In the genomic region with DNA sequence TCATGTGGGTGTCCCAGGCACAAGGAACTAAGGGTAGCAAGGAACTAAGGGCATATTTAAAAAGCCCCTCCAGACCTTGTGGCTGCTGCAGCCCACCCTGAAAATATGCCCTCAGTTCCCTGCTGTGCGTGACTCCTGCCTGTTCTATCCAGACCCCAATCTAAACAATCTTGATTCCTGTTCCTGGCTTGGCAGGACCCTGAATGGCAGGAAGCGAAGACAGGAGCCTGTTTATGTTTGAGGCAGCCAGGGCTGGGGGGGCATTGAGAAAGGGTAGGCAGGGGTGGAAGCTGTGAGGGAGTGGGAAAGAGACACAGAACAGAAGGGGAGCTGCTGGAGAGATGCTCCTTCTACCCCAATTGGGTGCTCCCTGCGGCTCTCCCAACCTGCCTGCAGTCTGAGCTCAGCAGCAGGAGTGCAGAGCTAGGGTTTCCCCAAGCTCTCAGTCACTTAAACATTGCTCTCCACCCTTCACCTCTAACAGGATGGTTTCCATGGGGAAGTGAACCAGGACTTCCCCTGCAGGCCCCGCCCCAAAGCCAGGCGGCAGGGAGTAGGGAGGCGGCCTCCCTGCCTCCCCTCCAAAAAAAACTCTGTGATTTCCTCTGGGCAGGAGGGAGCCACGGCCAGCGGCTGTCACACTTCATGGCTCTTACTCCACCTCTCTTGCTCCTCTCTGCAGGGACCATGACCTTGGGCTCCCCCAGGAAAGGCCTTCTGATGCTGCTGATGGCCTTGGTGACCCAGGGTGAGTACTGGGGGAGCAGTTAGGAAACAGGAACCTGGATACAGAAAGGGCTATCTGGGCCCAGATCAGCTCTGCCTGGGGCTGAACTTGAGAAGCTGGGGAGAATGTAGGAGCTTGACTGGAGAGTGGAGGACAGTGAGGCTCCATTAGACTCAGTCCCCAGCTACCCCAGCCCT, we compare ENCODE assay signal across 10 cellular contexts. TPM values are rescaled to one million over a fixed set of nuclear protein-coding genes. Genes with fewer than 3 reads are reported as not detected.
A peak's percentile ranks its signal among the peaks of the same experiment; 100 is the strongest.
DNase-seq lines count a peak whose midpoint lies in the region; ATAC-seq and TF ChIP-seq lines count a peak whose summit lies in the region.
"Had no signal": no experiment of that assay in that cellular context is flagged by ENCODE, and none has a peak within 500 bp of the region (broad histone marks: within the 10 kb centered on the region; RNA-seq: fewer than 3 reads in every experiment).

No MANE protein-coding gene starts in this region.

- peaks cover 0 to 10% of the 10 kb centered on the region in 2 experiments; a peak in 1 of 3 replicates for H3K36me3 ChIP-seq in HEK293 (ENCODE audit: control insufficient read depth in 2 of 2, insufficient read depth in 1 of 2, low read length in 2 of 2)
- peaks cover 11% of the 10 kb centered on the region for H3K36me3 ChIP-seq in SJSA1

- CTCF ChIA-PET in HEK293 (lab: Yijun Ruan, JAX) = interaction anchor here (0.5 to 3.3 kb wide), 15 partner anchors 9 to 114 kb away, joined by 3 to 40 read pairs (median 4); a partner anchor contains a TSS

- H3K4me3 ChIP-seq in HEK293 (ENCODE audit: low read depth, low read length) (no peak overlapping the region; the same call in 1 of the 2 replicates), SJSA1 (peak overlapping the region; percentile 26)

- TF ChIP-seq CTCF in HEK293 (tag by site-specific recombination; IDR thresholded peaks at IDR 0.05) = no peak

- H3K27ac ChIP-seq in HEK293 (ENCODE audit: extremely low read depth, low read depth, low read length) = no peak overlapping the region
- peak overlapping the region; percentile 53 for H3K27ac ChIP-seq in SJSA1

- ATAC-seq in left cardiac atrium (peak; percentile 39 to 68), sciatic nerve (peak; percentile 38), HG03196 (IDR thresholded peaks at IDR 0.05; ENCODE audit: unreplicated experiment) (no peak)

- intact Hi-C loops in left cardiac atrium (cut with DNase I) = no loop called here
- intact Hi-C loops in sciatic nerve (cut with DNase I) = no loop called here

- DNase-seq in SJSA1 (ENCODE audit: low read depth in 1 of 2, low spot score in 2 of 2) (peak; percentile 77 to 83), left cardiac atrium (peak; percentile 74), sciatic nerve (ENCODE audit: low spot score) (peak; percentile 58), NCI-H345 (lab: John Stamatoyannopoulos, UW) (no peak), NCI-H2107 (lab: John Stamatoyannopoulos, UW) (no peak), middle frontal gyrus (ENCODE audit: extremely low spot score, low spot score) (no peak)
- DNase-seq: central memory CD4-positive, alpha-beta T cell; stimulated activated CD4-positive, alpha-beta T cell treated with anti-CD3 and anti-CD28 coated beads, Interleukin-2, amount 100 ng/mL, for 24 hours had no signal

- H3K4me1 ChIP-seq in HEK293 (ENCODE audit: control insufficient read depth, insufficient read depth, low read length) (no peaks in the 10 kb centered on the region), SJSA1 (replicated peaks) (peaks cover 45% of the 10 kb centered on the region)

- no peaks in the 10 kb centered on the region for H3K9me3 ChIP-seq in HEK293 (ENCODE audit: control insufficient read depth, insufficient read depth, low read depth, low read length)
- H3K9me3 ChIP-seq in SJSA1 (replicated peaks) = no peaks in the 10 kb centered on the region

- POLR2A ChIA-PET in HEK293 (lab: Yijun Ruan, JAX) = interaction anchor here (0.5 kb wide), 1 partner anchor 13 kb away, joined by 3 read pairs; no protein-coding TSS in a partner anchor

- no peaks in the 10 kb centered on the region for H3K27me3 ChIP-seq in SJSA1 (replicated peaks)

TF ChIP-seq in HEK293, 187 proteins besides CTCF, POLR2A, EP300 and RAD21 (continues in another document):
- TF ChIP-seq GLIS2 (tag by site-specific recombination; IDR thresholded peaks at IDR 0.05) (no peak; the same call in 1 of the 2 replicates), ZBTB8A (tag by site-specific recombination; IDR thresholded peaks at IDR 0.05) (no peak), ZBTB1 (tag by site-specific recombination; IDR thresholded peaks at IDR 0.05) (no peak), ZNF133 (tag by site-specific recombination; IDR thresholded peaks at IDR 0.05) (no peak), ZNF121 (tag by site-specific recombination; IDR thresholded peaks at IDR 0.05) (no peak), ZNF266 (tag by site-specific recombination; IDR thresholded peaks at IDR 0.05; ENCODE audit: low read depth) (no peak), ZNF239 (tag by site-specific recombination; IDR thresholded peaks at IDR 0.05) (no peak), ZNF660 (tag by site-specific recombination; IDR thresholded peaks at IDR 0.05) (no peak), KLF9 (tag by site-specific recombination; IDR thresholded peaks at IDR 0.05; ENCODE audit: low read depth) (no peak), ZNF2 (tag by site-specific recombination; IDR thresholded peaks at IDR 0.05) (no peak), HOXD13 (CRISPR knock-in tag; IDR thresholded peaks at IDR 0.05; ENCODE audit: borderline replicate concordance) (no peak), KLF1 (tag by site-specific recombination; IDR thresholded peaks at IDR 0.05) (peak; percentile 45), KLF8 (tag by site-specific recombination; IDR thresholded peaks at IDR 0.05) (no peak), ZNF157 (tag by site-specific recombination; IDR thresholded peaks at IDR 0.05) (no peak), ZNF324 (tag by site-specific recombination; IDR thresholded peaks at IDR 0.05) (no peak), OVOL3 (tag by site-specific recombination; IDR thresholded peaks at IDR 0.05) (no peak), ZNF664 (tag by site-specific recombination; IDR thresholded peaks at IDR 0.05) (no peak), ZNF610 (tag by site-specific recombination; IDR thresholded peaks at IDR 0.05; ENCODE audit: borderline replicate concordance) (no peak), ZNF274 (IDR thresholded peaks at IDR 0.05; ENCODE audit: low read length) (no peak), ZNF274 (tag by site-specific recombination; IDR thresholded peaks at IDR 0.05; ENCODE audit: borderline replicate concordance) (no peak), ZNF621 (tag by site-specific recombination; IDR thresholded peaks at IDR 0.05) (no peak), ZNF184 (tag by site-specific recombination; IDR thresholded peaks at IDR 0.05) (no peak), ZNF37A (tag by site-specific recombination; IDR thresholded peaks at IDR 0.05) (no peak), ZNF626 (tag by site-specific recombination; IDR thresholded peaks at IDR 0.05) (no peak), ZNF776 (tag by site-specific recombination; IDR thresholded peaks at IDR 0.05; ENCODE audit: borderline replicate concordance) (no peak), TCF7L2 (IDR thresholded peaks at IDR 0.05; ENCODE audit: borderline replicate concordance, low read depth, low read length) (no peak), ZNF366 (tag by site-specific recombination; conservative IDR thresholded peaks at IDR 0.05) (0 out of 2 replicates have a peak, but pooled peaks have one; percentile 9), SP2 (tag by site-specific recombination; IDR thresholded peaks at IDR 0.05) (0 out of 2 replicates have a peak, but pooled peaks have one; percentile 20), ZNF791 (tag by site-specific recombination; IDR thresholded peaks at IDR 0.05) (no peak), ZNF214 (tag by site-specific recombination; IDR thresholded peaks at IDR 0.05; ENCODE audit: borderline replicate concordance) (no peak), ZBTB20 (tag by site-specific recombination; IDR thresholded peaks at IDR 0.05) (no peak), ZNF155 (tag by site-specific recombination; IDR thresholded peaks at IDR 0.05) (no peak), ZNF670 (tag by site-specific recombination; IDR thresholded peaks at IDR 0.05; ENCODE audit: low read depth) (no peak)
- TF ChIP-seq, protein P1, sequence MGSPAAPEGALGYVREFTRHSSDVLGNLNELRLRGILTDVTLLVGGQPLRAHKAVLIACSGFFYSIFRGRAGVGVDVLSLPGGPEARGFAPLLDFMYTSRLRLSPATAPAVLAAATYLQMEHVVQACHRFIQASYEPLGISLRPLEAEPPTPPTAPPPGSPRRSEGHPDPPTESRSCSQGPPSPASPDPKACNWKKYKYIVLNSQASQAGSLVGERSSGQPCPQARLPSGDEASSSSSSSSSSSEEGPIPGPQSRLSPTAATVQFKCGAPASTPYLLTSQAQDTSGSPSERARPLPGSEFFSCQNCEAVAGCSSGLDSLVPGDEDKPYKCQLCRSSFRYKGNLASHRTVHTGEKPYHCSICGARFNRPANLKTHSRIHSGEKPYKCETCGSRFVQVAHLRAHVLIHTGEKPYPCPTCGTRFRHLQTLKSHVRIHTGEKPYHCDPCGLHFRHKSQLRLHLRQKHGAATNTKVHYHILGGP (tag by site-specific recombination; IDR thresholded peaks at IDR 0.05) = no peak
- TF ChIP-seq, protein P2, sequence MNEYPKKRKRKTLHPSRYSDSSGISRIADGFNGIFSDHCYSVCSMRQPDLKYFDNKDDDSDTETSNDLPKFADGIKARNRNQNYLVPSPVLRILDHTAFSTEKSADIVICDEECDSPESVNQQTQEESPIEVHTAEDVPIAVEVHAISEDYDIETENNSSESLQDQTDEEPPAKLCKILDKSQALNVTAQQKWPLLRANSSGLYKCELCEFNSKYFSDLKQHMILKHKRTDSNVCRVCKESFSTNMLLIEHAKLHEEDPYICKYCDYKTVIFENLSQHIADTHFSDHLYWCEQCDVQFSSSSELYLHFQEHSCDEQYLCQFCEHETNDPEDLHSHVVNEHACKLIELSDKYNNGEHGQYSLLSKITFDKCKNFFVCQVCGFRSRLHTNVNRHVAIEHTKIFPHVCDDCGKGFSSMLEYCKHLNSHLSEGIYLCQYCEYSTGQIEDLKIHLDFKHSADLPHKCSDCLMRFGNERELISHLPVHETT (tag by site-specific recombination; IDR thresholded peaks at IDR 0.05) = no peak

RNA-seq across cellular contexts. Expression of a gene that starts 4.7 kb away (rescaled TPM):
- 23.3 and 27.6 TPM in 2 replicates for total RNA-seq in SJSA1 (2014; rRNA removed; shearing (Covaris generic))
- total RNA-seq in left cardiac atrium (10 to 100 TPM; 44.0 to 65.2 TPM), sciatic nerve (57.6 TPM)

RNA-seq across cellular contexts. Expression of a gene that starts 24.1 kb away (rescaled TPM):
- not detected in 2 replicates for total RNA-seq in SJSA1 (2014; rRNA removed; shearing (Covaris generic))
- total RNA-seq in left cardiac atrium (not detected), sciatic nerve (0.76 TPM)

RNA-seq across cellular contexts. Expression of a gene that starts 39.4 kb away (rescaled TPM):
- total RNA-seq in SJSA1 (2014; rRNA removed; shearing (Covaris generic)) = 3.3 and 3.8 TPM in 2 replicates
- total RNA-seq in left cardiac atrium = 10 to 100 TPM; 13.0 to 19.3 TPM
- total RNA-seq in sciatic nerve = 23.9 TPM

Comparison
In these comparisons a context has a peak if more than half of its experiments do, and no peak if none do; other contexts are left out.
1. DNase-seq: peak in SJSA1 (2 of 2), left cardiac atrium (single experiment) and sciatic nerve (single experiment); none in NCI-H345 (single experiment), NCI-H2107 (single experiment) and middle frontal gyrus (single experiment).